In the genomic region with DNA sequence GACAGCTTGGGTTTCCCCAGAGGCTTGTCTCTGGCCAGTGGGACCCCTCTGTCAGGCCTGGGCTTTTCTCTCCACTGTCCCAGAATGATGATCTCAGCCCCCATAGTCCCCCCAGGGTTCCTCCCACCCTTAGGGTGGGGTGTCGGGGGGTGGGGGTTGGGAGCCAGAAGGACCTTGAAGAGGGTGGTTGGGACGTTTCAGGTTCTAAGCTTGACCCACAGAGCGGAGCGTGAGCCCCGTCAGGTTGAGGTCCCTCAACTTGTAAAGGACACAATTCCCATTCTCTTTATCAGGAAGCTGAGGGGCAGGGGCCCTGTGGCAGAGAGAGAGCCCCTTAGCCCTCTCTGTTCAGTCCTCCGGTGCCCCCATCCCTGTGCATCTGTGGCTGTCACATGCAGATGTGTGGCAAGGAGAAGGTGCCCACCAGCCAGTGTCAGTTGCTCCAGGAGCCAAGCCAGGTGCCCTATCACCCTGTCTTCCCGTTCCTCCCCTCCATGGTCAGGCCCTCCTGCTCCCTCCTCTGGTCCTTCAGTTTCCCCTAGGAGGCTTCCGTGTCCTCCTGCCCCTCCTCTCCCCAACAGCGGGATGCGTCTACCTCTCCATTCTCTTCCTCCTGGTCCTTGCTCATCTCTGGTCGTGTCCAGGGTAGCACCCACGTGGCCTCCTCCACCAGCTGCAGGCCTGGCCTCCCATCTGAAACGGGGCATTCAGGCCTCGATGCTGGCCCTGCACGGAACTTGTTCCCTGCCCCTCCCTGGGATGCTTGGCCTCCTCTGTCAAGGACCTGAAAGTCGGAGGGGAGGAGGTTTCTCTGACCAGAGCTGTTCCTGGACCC, we compare ENCODE assay signal across 1 cellular context.
TF ChIP-seq lines count a peak whose summit lies in the region.

No MANE protein-coding gene starts in this region.

TF ChIP-seq in IMR-90, 13 proteins besides CTCF, POLR2A, EP300 and RAD21:
- no peak for TF ChIP-seq CHD1 (IDR thresholded peaks at IDR 0.05; ENCODE audit: low read depth, low read length)
- TF ChIP-seq NFE2L2 (IDR thresholded peaks at IDR 0.05; ENCODE audit: low read depth, low read length), result no peak
- no peak for TF ChIP-seq FOS (IDR thresholded peaks at IDR 0.05; ENCODE audit: low read depth, low read length)
- TF ChIP-seq SMC3 (IDR thresholded peaks at IDR 0.05; ENCODE audit: low read depth, low read length), result no peak
- TF ChIP-seq, protein P1, sequence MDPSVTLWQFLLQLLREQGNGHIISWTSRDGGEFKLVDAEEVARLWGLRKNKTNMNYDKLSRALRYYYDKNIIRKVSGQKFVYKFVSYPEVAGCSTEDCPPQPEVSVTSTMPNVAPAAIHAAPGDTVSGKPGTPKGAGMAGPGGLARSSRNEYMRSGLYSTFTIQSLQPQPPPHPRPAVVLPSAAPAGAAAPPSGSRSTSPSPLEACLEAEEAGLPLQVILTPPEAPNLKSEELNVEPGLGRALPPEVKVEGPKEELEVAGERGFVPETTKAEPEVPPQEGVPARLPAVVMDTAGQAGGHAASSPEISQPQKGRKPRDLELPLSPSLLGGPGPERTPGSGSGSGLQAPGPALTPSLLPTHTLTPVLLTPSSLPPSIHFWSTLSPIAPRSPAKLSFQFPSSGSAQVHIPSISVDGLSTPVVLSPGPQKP (IDR thresholded peaks at IDR 0.05; ENCODE audit: borderline replicate concordance, low read depth, low read length), result no peak
- no peak for TF ChIP-seq RCOR1 (IDR thresholded peaks at IDR 0.05; ENCODE audit: insufficient replicate concordance, low read length)
- TF ChIP-seq MAZ (IDR thresholded peaks at IDR 0.05; ENCODE audit: borderline replicate concordance, low read depth, low read length), result no peak
- TF ChIP-seq MAFK (IDR thresholded peaks at IDR 0.05; ENCODE audit: low read depth, low read length), result no peak
- TF ChIP-seq BHLHE40 (IDR thresholded peaks at IDR 0.05; ENCODE audit: low read depth, low read length), result no peak
- TF ChIP-seq CEBPB (IDR thresholded peaks at IDR 0.05; ENCODE audit: low read depth, low read length), result no peak
- no peak for TF ChIP-seq MXI1 (IDR thresholded peaks at IDR 0.05; ENCODE audit: borderline replicate concordance, low read depth, low read length)
- TF ChIP-seq, protein P2, sequence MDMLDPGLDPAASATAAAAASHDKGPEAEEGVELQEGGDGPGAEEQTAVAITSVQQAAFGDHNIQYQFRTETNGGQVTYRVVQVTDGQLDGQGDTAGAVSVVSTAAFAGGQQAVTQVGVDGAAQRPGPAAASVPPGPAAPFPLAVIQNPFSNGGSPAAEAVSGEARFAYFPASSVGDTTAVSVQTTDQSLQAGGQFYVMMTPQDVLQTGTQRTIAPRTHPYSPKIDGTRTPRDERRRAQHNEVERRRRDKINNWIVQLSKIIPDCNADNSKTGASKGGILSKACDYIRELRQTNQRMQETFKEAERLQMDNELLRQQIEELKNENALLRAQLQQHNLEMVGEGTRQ (IDR thresholded peaks at IDR 0.05; ENCODE audit: low read depth, low read length), result no peak
- TF ChIP-seq RFX5 (IDR thresholded peaks at IDR 0.05; ENCODE audit: low read depth, low read length), result no peak
